In genomic region chr11:35548925-35549561, GRCh38 we compare ENCODE assay signal across 18 cellular contexts. TPM values are rescaled to one million over a fixed set of nuclear protein-coding genes. Genes with fewer than 3 reads are reported as not detected.
DNase-seq lines count a peak whose midpoint lies in the region; TF ChIP-seq lines count a peak whose summit lies in the region.
"Had no signal": no experiment of that assay in that cellular context is flagged by ENCODE, and none has a peak within 500 bp of the region (broad histone marks: within the 10 kb centered on the region; RNA-seq: fewer than 3 reads in every experiment).

No MANE protein-coding gene starts in this region.

- H3K9me3 Mint-ChIP-seq in brain, result no peaks in the 10 kb centered on the region
- H3K9me3 Mint-ChIP-seq: activated CD4-positive, alpha-beta T cell treated with anti-CD3 and anti-CD28 coated beads, Interleukin-2, amount 10 ng/mL, durations not matched to agents 7 days and 5 days; central memory CD8-positive, alpha-beta T cell; stimulated activated naive CD8-positive, alpha-beta T cell treated with anti-CD3 and anti-CD28 coated beads, Interleukin-15, amount 100 ng/mL, for 72 hours had no signal

- H3K27me3 Mint-ChIP-seq in brain, result peaks cover 5% of the 10 kb centered on the region

- CTCF ChIA-PET in A673 (lab: Charles Lee), result interaction anchor here (1.0 to 1.8 kb wide), 2 partner anchors 69 to 273 kb away, joined by 3 to 7 read pairs; partner anchors contain the start of gene FJX1

- H3K36me3 Mint-ChIP-seq in brain, result no peaks in the 10 kb centered on the region

- no TSS peak for BruUV-seq in A673 (replicated peaks; lab: Mats Ljungman, UMichigan)

- intact Hi-C loops in A673 (cut with micrococcal nuclease; ENCODE audit: unreplicated experiment), result loop anchor here (2.0 kb wide), 1 partner anchor 24 kb away; no protein-coding TSS in a partner anchor

- peaks cover 40% of the 10 kb centered on the region for H3K4me1 ChIP-seq in A673 (ENCODE audit: insufficient read depth, low read length, poor library complexity, severe bottlenecking)
- H3K4me1 ChIP-seq in iPS-20b (ENCODE audit: insufficient read depth, low read length), result peaks cover 20% of the 10 kb centered on the region; the same call in 1 of the 2 replicates
- H3K4me1 ChIP-seq: uterus had no signal

- H3K27ac ChIP-seq in A673 (ENCODE audit: low read depth, low read length, poor library complexity, severe bottlenecking), result no peak overlapping the region
- no peak overlapping the region for H3K27ac ChIP-seq in iPS-20b (ENCODE audit: low read length)
- H3K27ac ChIP-seq: SJCRH30, uterus had no signal

- POLR2A ChIA-PET in A673 (lab: Charles Lee; ENCODE audit: low non-redundant PET), result interaction anchor here (0.6 kb wide), 1 partner anchor 540 kb away, joined by 4 read pairs; no protein-coding TSS in a partner anchor

- peak overlapping the region in 1 of 5 experiments; percentile 8 for H3K4me3 Mint-ChIP-seq in brain
- H3K4me3 Mint-ChIP-seq: activated CD4-positive, alpha-beta T cell treated with anti-CD3 and anti-CD28 coated beads, Interleukin-2, amount 10 ng/mL, durations not matched to agents 7 days and 5 days; activated T-cell treated with anti-CD3 and anti-CD28 coated beads, Interleukin-2, amount 50 U/mL, for 24 hours; central memory CD8-positive, alpha-beta T cell; stimulated activated naive CD8-positive, alpha-beta T cell treated with anti-CD3 and anti-CD28 coated beads, Interleukin-15, amount 100 ng/mL, for 72 hours had no signal

- H3K27ac Mint-ChIP-seq in brain, result peak overlapping the region in 3 of 5 experiments; percentile 35 to 64 (median 35)
- H3K27ac Mint-ChIP-seq: activated CD4-positive, alpha-beta T cell treated with anti-CD3 and anti-CD28 coated beads, Interleukin-2, amount 10 ng/mL, durations not matched to agents 7 days and 5 days; activated T-cell treated with anti-CD3 and anti-CD28 coated beads, Interleukin-2, amount 50 U/mL, for 24 hours; stimulated activated naive CD8-positive, alpha-beta T cell treated with anti-CD3 and anti-CD28 coated beads, Interleukin-15, amount 100 ng/mL, for 72 hours had no signal

- no peaks in the 10 kb centered on the region for H3K9me3 ChIP-seq in A673 (ENCODE audit: low read depth, low read length, poor library complexity, severe bottlenecking)
- H3K9me3 ChIP-seq in iPS-20b (ENCODE audit: insufficient read depth, low read depth, low read length), result no peaks in the 10 kb centered on the region
- H3K9me3 ChIP-seq: heart left ventricle, SJCRH30, uterus had no signal

- H3K4me1 Mint-ChIP-seq in brain, result peaks cover 42% of the 10 kb centered on the region
- H3K4me1 Mint-ChIP-seq: activated CD4-positive, alpha-beta T cell treated with anti-CD3 and anti-CD28 coated beads, Interleukin-2, amount 10 ng/mL, durations not matched to agents 7 days and 5 days; central memory CD8-positive, alpha-beta T cell; stimulated activated naive CD8-positive, alpha-beta T cell treated with anti-CD3 and anti-CD28 coated beads, Interleukin-15, amount 100 ng/mL, for 72 hours had no signal

- no peak for TF ChIP-seq CTCF in A673 (conservative IDR thresholded peaks at IDR 0.05; ENCODE audit: low read depth, low read length)
- no peak for TF ChIP-seq CTCF in brain (conservative IDR thresholded peaks at IDR 0.05)

- H3K36me3 ChIP-seq in A673 (ENCODE audit: insufficient read depth, low read length, poor library complexity, severe bottlenecking) (no peaks in the 10 kb centered on the region), iPS-20b (ENCODE audit: insufficient read depth, low read depth, low read length) (no peaks in the 10 kb centered on the region)
- H3K36me3 ChIP-seq: heart left ventricle, SJCRH30, uterus had no signal

- H3K4me3 ChIP-seq in A673 (ENCODE audit: low read depth, low read length, poor library complexity, severe bottlenecking) (no peak overlapping the region), iPS-20b (ENCODE audit: low read length) (peak overlapping the region; percentile 19; the same call in 1 of the 2 replicates)
- H3K4me3 ChIP-seq: heart left ventricle, SJCRH30, uterus had no signal

- DNase-seq in A673 (ENCODE audit: low spot score) (peak; percentile 87), HT1080 (ENCODE audit: low read depth) (peak; percentile 67), occipital lobe (lab: John Stamatoyannopoulos, UW) (no peak), NCI-H510A treated with DMSO at 0.1 percent for 48 hours (lab: John Stamatoyannopoulos, UW) (no peak), NCI-H2196 treated with DMSO at 0.1 percent for 48 hours (lab: John Stamatoyannopoulos, UW; ENCODE audit: unreplicated experiment) (no peak), HPDE6-E6E7 (ENCODE audit: extremely low spot score) (no peak)
- DNase-seq: activated CD4-positive, alpha-beta T cell treated with anti-CD3 and anti-CD28 coated beads, Interleukin-2, amount 10 ng/mL, durations not matched to agents 7 days and 5 days; activated T-cell treated with anti-CD3 and anti-CD28 coated beads, Interleukin-2, amount 50 U/mL, for 24 hours; heart left ventricle; KG1; NCI-H1105; NCI-H2227 treated with DMSO at 0.1 percent for 48 hours; stimulated activated naive CD8-positive, alpha-beta T cell treated with anti-CD3 and anti-CD28 coated beads, Interleukin-15, amount 100 ng/mL, for 72 hours; uterus had no signal

- H3K9ac ChIP-seq in iPS-20b (ENCODE audit: low read depth, low read length), result no peak overlapping the region

- H3K27me3 ChIP-seq in A673 (replicated peaks; ENCODE audit: insufficient read depth, low read depth, low read length, poor library complexity) (peaks cover 7% of the 10 kb centered on the region), iPS-20b (ENCODE audit: insufficient read depth, low read length) (no peaks in the 10 kb centered on the region)
- H3K27me3 ChIP-seq: SJCRH30, uterus had no signal

RNA-seq across cellular contexts. Expression of gene PAMR1, which starts 23.6 kb away (rescaled TPM):
- total RNA-seq in A673 (2021), result 0.39 and 0.62 TPM in 2 replicates
- total RNA-seq in HT1080 (2014; rRNA removed; shearing (Covaris generic)), result not detected in 2 replicates
- polyA plus RNA-seq in HT1080 (2015; cell fraction: cytosol; rRNA removed), result 0.08 and 0.17 TPM in 2 replicates
- 0.25 and 0.56 TPM in 2 replicates for polyA plus RNA-seq in HT1080 (2015; cell fraction: nucleus; rRNA removed)
- polyA plus RNA-seq in brain (ENCODE audit: insufficient read depth, low read depth, low replicate concordance), result 17.5 TPM
- total RNA-seq in occipital lobe, result 3.0 TPM
- total RNA-seq: activated CD4-positive, alpha-beta T cell treated with anti-CD3 and anti-CD28 coated beads, Interleukin-2, amount 10 ng/mL, durations not matched to agents 7 days and 5 days had no signal

Comparison
In these comparisons a context has a peak if more than half of its experiments do, and no peak if none do; other contexts are left out.
1. DNase-seq: peak in A673 (single experiment) and HT1080 (single experiment); none in occipital lobe (single experiment), NCI-H510A treated with DMSO at 0.1 percent for 48 hours (single experiment), NCI-H2196 treated with DMSO at 0.1 percent for 48 hours (single experiment) and HPDE6-E6E7 (single experiment).